8 cellular contexts compared by ENCODE assay signal in the genomic region with DNA sequence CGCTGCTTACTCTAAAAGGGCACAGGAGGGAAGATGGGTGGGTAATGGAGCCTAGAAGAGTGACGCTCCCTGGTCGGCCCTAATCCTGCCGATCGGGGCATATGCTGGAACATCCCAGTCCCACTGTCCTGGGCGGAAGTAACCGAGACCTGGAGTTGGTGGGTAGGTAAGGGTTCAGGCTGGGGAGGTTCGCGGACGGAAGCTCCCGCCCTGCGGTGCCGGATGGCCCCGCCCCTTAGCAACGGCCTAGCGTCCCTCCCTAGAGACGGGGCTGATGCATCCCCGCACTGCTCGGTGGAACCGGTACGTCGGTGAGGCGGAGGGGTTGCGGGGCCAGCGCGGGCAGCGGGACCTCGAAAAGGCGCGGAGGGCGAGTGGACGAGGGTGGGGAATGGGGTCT. TPM values are rescaled to one million over a fixed set of nuclear protein-coding genes. Genes with fewer than 3 reads are reported as not detected.
A peak's percentile ranks its signal among the peaks of the same experiment; 100 is the strongest.
DNase-seq lines count a peak whose midpoint lies in the region; ATAC-seq and TF ChIP-seq lines count a peak whose summit lies in the region.

No MANE protein-coding gene starts in this region.

- H3K9me3 ChIP-seq in BLaER1 = no peaks in the 10 kb centered on the region
- H3K9me3 ChIP-seq in fibroblast of lung (ENCODE audit: control insufficient read depth, insufficient read depth, low read depth, low read length) = no peaks in the 10 kb centered on the region
- no peaks in the 10 kb centered on the region for H3K9me3 ChIP-seq in osteoblast (ENCODE audit: low read depth, low read length)
- no peaks in the 10 kb centered on the region for H3K9me3 ChIP-seq in testis

- H3K4me2 ChIP-seq in BLaER1 (peak overlapping the region; percentile 90), fibroblast of lung (ENCODE audit: extremely low read depth, insufficient read depth, low read length) (peak overlapping the region; percentile 88), osteoblast (ENCODE audit: insufficient read depth, low read length) (peak overlapping the region; percentile 94)

- H3K27ac ChIP-seq in BLaER1 (no peak overlapping the region), fibroblast of lung (ENCODE audit: insufficient read depth, low read length) (no peak overlapping the region), osteoblast (ENCODE audit: low read depth, low read length) (no peak overlapping the region), testis (no peak overlapping the region)

- no peak for TF ChIP-seq CTCF in fibroblast of lung (conservative IDR thresholded peaks at IDR 0.05 in 1 of 2, IDR thresholded peaks at IDR 0.05 in 1 of 2; ENCODE audit: low read depth in 1 of 2, low read length in 2 of 2)
- no peak for TF ChIP-seq CTCF in osteoblast (IDR thresholded peaks at IDR 0.05; ENCODE audit: extremely low read depth, low read depth, low read length)
- no peak for TF ChIP-seq CTCF in testis (IDR thresholded peaks at IDR 0.05)

- no peaks in the 10 kb centered on the region for H3K9me3 Mint-ChIP-seq in activated T-cell treated with anti-CD3 and anti-CD28 coated beads, Interleukin-2, amount 50 U/mL, for 24 hours

- H3K4me1 ChIP-seq in BLaER1 = peaks cover 52% of the 10 kb centered on the region
- H3K4me1 ChIP-seq in fibroblast of lung (ENCODE audit: control insufficient read depth, extremely low read depth, insufficient read depth, low read length) = peaks cover 7% of the 10 kb centered on the region
- H3K4me1 ChIP-seq in osteoblast (ENCODE audit: insufficient read depth, low read length) = peaks cover 21% of the 10 kb centered on the region
- H3K4me1 ChIP-seq in testis = no peaks in the 10 kb centered on the region

- TF ChIP-seq POLR2A in testis (IDR thresholded peaks at IDR 0.05) = no peak

- H2AFZ ChIP-seq in fibroblast of lung (ENCODE audit: low read length) = peak overlapping the region; percentile 40
- peak overlapping the region; percentile 82 for H2AFZ ChIP-seq in osteoblast (ENCODE audit: low read length)

- H4K20me1 ChIP-seq in BLaER1 = peaks cover 8% of the 10 kb centered on the region; the same call in 1 of the 2 replicates
- no peaks in the 10 kb centered on the region for H4K20me1 ChIP-seq in fibroblast of lung (ENCODE audit: control insufficient read depth, extremely low read depth, insufficient read depth, low read length)
- H4K20me1 ChIP-seq in osteoblast (ENCODE audit: insufficient read depth, low read length) = no peaks in the 10 kb centered on the region

- WGBS in testis, 2 donors = 32 to 36% methylated on average over 13 to 32 of the region's 32 CpGs

- peak overlapping the region; percentile 62 for H3K4me3 Mint-ChIP-seq in activated T-cell treated with anti-CD3 and anti-CD28 coated beads, Interleukin-2, amount 50 U/mL, for 24 hours

- H3K4me1 Mint-ChIP-seq in activated T-cell treated with anti-CD3 and anti-CD28 coated beads, Interleukin-2, amount 50 U/mL, for 24 hours (ENCODE audit: low read depth) = peaks cover 30% of the 10 kb centered on the region

- H3K4me3 ChIP-seq in BLaER1 (peak overlapping the region; percentile 40), fibroblast of lung (replicated peaks in 1 of 4; ENCODE audit: control extremely low read depth in 1 of 4, insufficient read depth in 1 of 4, low read depth in 3 of 4, low read length in 4 of 4) (peak overlapping the region; percentile 10 to 65 (median 31)), osteoblast (ENCODE audit: insufficient read depth, low read length) (peak overlapping the region; percentile 68), testis (peak overlapping the region; percentile 24 to 26)

- H3K36me3 ChIP-seq in BLaER1 (no peaks in the 10 kb centered on the region), fibroblast of lung (ENCODE audit: control insufficient read depth, insufficient read depth, low read length) (no peaks in the 10 kb centered on the region), osteoblast (ENCODE audit: insufficient read depth, low read length) (no peaks in the 10 kb centered on the region), testis (ENCODE audit: low read depth, missing control alignments) (no peaks in the 10 kb centered on the region)

- peak overlapping the region; percentile 17; the same call in 1 of the 2 replicates for H3K9ac ChIP-seq in BLaER1
- H3K9ac ChIP-seq in fibroblast of lung (ENCODE audit: insufficient read depth, low read length) = no peak overlapping the region

- H3K79me2 ChIP-seq in fibroblast of lung (ENCODE audit: control insufficient read depth, insufficient read depth, low read length) (no peaks in the 10 kb centered on the region), osteoblast (ENCODE audit: insufficient read depth, low read length) (no peaks in the 10 kb centered on the region)

- intact Hi-C loops in testis (cut with DNase I; ENCODE audit: low total_unique reads) = no loop called here

- DNase-seq in NCI-H2029 (lab: John Stamatoyannopoulos, UW) = peak; percentile 41
- DNase-seq in activated T-cell treated with anti-CD3 and anti-CD28 coated beads, Interleukin-2, amount 50 U/mL, for 24 hours = peak; percentile 80
- DNase-seq in fibroblast of lung (ENCODE audit: low read depth in 2 of 2) = peak; percentile 23 to 29
- DNase-seq in osteoblast (ENCODE audit: insufficient read length, low spot score, missing footprints) = peak; percentile 97
- DNase-seq in testis = peak; percentile 69

- H3K27ac Mint-ChIP-seq in activated T-cell treated with anti-CD3 and anti-CD28 coated beads, Interleukin-2, amount 50 U/mL, for 24 hours = no peak overlapping the region

- ATAC-seq in HG02870 (IDR thresholded peaks at IDR 0.05; ENCODE audit: unreplicated experiment) (no peak), GM21423 (IDR thresholded peaks at IDR 0.05; ENCODE audit: unreplicated experiment) (no peak)

- H3K27me3 ChIP-seq in BLaER1 (no peaks in the 10 kb centered on the region), fibroblast of lung (ENCODE audit: control insufficient read depth, insufficient read depth, low read length) (no peaks in the 10 kb centered on the region), osteoblast (ENCODE audit: insufficient read depth, low read length) (peaks cover 9% of the 10 kb centered on the region), testis (no peaks in the 10 kb centered on the region)

- no peaks in the 10 kb centered on the region for H3K27me3 Mint-ChIP-seq in activated T-cell treated with anti-CD3 and anti-CD28 coated beads, Interleukin-2, amount 50 U/mL, for 24 hours

- no peaks in the 10 kb centered on the region for H3K36me3 Mint-ChIP-seq in activated T-cell treated with anti-CD3 and anti-CD28 coated beads, Interleukin-2, amount 50 U/mL, for 24 hours (ENCODE audit: low read depth)

RNA-seq across cellular contexts. Expression of gene DNAH1, which starts 1.5 kb away (rescaled TPM):
- total RNA-seq in fibroblast of lung (1.8 and 3.0 TPM in 2 replicates), osteoblast (8.0 and 8.7 TPM in 2 replicates), testis (10 to 100 TPM; 40.0 to 49.1 TPM)
- polyA plus RNA-seq in fibroblast of lung (0.72 and 1.9 TPM in 2 replicates), testis (ENCODE audit: insufficient read depth, low read depth, low replicate concordance) (50.4 TPM)
- 0.47 and 0.96 TPM in 2 replicates for polyA plus RNA-seq in fibroblast of lung (2012)
- 3.8 and 8.9 TPM in 2 replicates for polyA minus RNA-seq in fibroblast of lung (ENCODE audit: low replicate concordance)

RNA-seq across cellular contexts. Expression of gene GLYCTK, which starts 30.0 kb away (rescaled TPM):
- total RNA-seq in fibroblast of lung = 3.3 and 6.9 TPM in 2 replicates
- polyA plus RNA-seq in fibroblast of lung = 4.5 and 6.5 TPM in 2 replicates
- 4.8 and 9.9 TPM in 2 replicates for polyA plus RNA-seq in fibroblast of lung (2012)
- polyA minus RNA-seq in fibroblast of lung (ENCODE audit: low replicate concordance) = 6.9 and 8.5 TPM in 2 replicates
- 13.8 and 15.0 TPM in 2 replicates for total RNA-seq in osteoblast
- total RNA-seq in testis = 10 to 100 TPM in 1 of 2 donors, 1 to 10 TPM in 1; 9.7 to 15.6 TPM
- 6.3 TPM for polyA plus RNA-seq in testis (ENCODE audit: insufficient read depth, low read depth, low replicate concordance)

RNA-seq across cellular contexts. Expression of gene WDR82, which starts 39.2 kb away (rescaled TPM):
- 63.9 and 71.2 TPM in 2 replicates for total RNA-seq in fibroblast of lung
- 76.2 and 77.7 TPM in 2 replicates for polyA plus RNA-seq in fibroblast of lung
- polyA plus RNA-seq in fibroblast of lung (2012) = 60.8 and 63.2 TPM in 2 replicates
- polyA minus RNA-seq in fibroblast of lung (ENCODE audit: low replicate concordance) = 40.1 and 47.7 TPM in 2 replicates
- total RNA-seq in osteoblast = 54.2 and 58.3 TPM in 2 replicates
- total RNA-seq in testis = 10 to 100 TPM; 76.1 to 85.7 TPM
- 80.9 TPM for polyA plus RNA-seq in testis (ENCODE audit: insufficient read depth, low read depth, low replicate concordance)

Comparison
In these comparisons a context has a peak if more than half of its experiments do, and no peak if none do; other contexts are left out.
1. DNase-seq: peak in every context shown above with its lines; median percentile 97 in osteoblast; 80 in activated T-cell treated with anti-CD3 and anti-CD28 coated beads, Interleukin-2, amount 50 U/mL, for 24 hours; 69 in testis; 41 in NCI-H2029; 26 in fibroblast of lung.